14 cellular contexts compared by ENCODE assay signal in the genomic region with DNA sequence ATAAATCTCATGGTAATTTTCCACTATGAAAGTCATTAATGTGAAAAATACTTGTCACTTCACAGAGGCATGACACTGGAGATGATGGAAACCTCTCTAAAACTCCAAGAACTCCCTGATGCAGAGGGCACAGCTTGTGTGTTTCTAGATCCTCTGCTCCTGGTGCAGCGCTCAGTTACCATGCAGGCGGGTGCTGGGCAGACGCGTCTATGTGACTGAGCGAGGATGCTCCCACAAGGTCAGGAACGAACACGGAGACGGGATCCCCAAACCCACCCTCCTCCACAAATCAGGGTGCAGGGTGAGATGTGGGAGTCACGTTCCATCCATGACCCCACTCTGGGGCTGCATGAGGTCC.
"Had no signal": no experiment of that assay in that cellular context is flagged by ENCODE, and none has a peak within 500 bp of the region (broad histone marks: within the 10 kb centered on the region; RNA-seq: fewer than 3 reads in every experiment).

No MANE protein-coding gene starts in this region.

- H3K9me3 Mint-ChIP-seq: activated naive CD4-positive, alpha-beta T cell treated with anti-CD3 and anti-CD28 coated beads for 36 hours; immature natural killer cell had no signal

- H3K27ac Mint-ChIP-seq: progenitor cell of endocrine pancreas had no signal

- H3K4me3 Mint-ChIP-seq: activated naive CD4-positive, alpha-beta T cell treated with anti-CD3 and anti-CD28 coated beads for 36 hours; immature natural killer cell had no signal

- H3K27ac ChIP-seq: brain microvascular endothelial cell, gastrocnemius medialis, heart left ventricle, tibial artery had no signal

- ATAC-seq: activated CD4-positive, CD25-positive, alpha-beta regulatory T cell treated with anti-CD3 and anti-CD28 coated beads, Interleukin-2, amount 50 U/mL, for 24 hours; gastrocnemius medialis; heart left ventricle; stimulated activated naive CD8-positive, alpha-beta T cell treated with anti-CD3 and anti-CD28 coated beads, Interleukin-15, Interleukin-2, amounts not matched to agents 100 U/mL and 50 U/mL, for 24 hours had no signal

- DNase-seq: activated CD4-positive, alpha-beta T cell treated with anti-CD3 and anti-CD28 coated beads, Interleukin-2, amount 50 U/mL, for 1 hour; activated naive CD4-positive, alpha-beta T cell treated with anti-CD3 and anti-CD28 coated beads for 36 hours; brain microvascular endothelial cell; cortex of kidney; gastrocnemius medialis; immature natural killer cell; stimulated activated CD4-positive, alpha-beta T cell treated with anti-CD3 and anti-CD28 coated beads, Interleukin-1b, Interleukin-23, amount 100 ng/mL, for 48 hours; stimulated activated CD8-positive, alpha-beta memory T cell treated with anti-CD3 and anti-CD28 coated beads, Interleukin-4, amount 100 ng/mL, for 48 hours; stimulated activated naive CD8-positive, alpha-beta T cell treated with anti-CD3 and anti-CD28 coated beads, Interleukin-15, Interleukin-2, amounts not matched to agents 100 U/mL and 50 U/mL, for 24 hours; substantia nigra; tibial artery had no signal

- H3K27me3 Mint-ChIP-seq: progenitor cell of endocrine pancreas had no signal
